Comparison of ENCODE assay signal across 23 cellular contexts in the genomic region with DNA sequence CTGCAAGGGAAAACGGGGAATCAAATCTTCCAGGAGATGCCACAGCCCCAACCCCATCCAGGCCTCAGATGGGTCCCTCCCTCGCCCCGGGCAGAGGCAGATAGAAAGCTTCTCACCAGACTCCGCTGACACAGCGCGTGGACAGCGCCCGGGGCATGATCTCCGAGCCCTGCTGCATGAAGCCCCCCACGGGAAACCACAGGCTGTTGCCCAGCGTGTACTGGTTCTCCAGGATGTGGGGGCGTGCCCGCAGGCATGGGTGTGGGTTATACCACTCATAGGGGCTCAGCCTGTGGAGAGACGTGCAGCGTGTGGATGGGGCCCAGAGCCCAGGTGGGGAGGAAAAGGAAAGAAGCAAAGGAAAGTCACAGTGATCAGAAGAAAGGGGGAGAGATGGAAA. TPM values are rescaled to one million over a fixed set of nuclear protein-coding genes. Genes with fewer than 3 reads are reported as not detected.
A peak's percentile ranks its signal among the peaks of the same experiment; 100 is the strongest.
DNase-seq lines count a peak whose midpoint lies in the region; ATAC-seq, FAIRE-seq and TF ChIP-seq lines count a peak whose summit lies in the region.
"Had no signal": no experiment of that assay in that cellular context is flagged by ENCODE, and none has a peak within 500 bp of the region (broad histone marks: within the 10 kb centered on the region; RNA-seq: fewer than 3 reads in every experiment).

No MANE protein-coding gene starts in this region.

- no peaks in the 10 kb centered on the region for H3K27me3 Mint-ChIP-seq in T-helper 2 cell treated with Interferon-gamma antibody and Interleukin-4, amounts not matched to agents 5 μg/mL and 100 μg/mL, for 36 hours (ENCODE audit: low read depth)
- peaks cover 51% of the 10 kb centered on the region for H3K27me3 Mint-ChIP-seq in stimulated activated memory B cell treated with anti-CD40 and anti-IgM and Interleukin-4, amounts not matched to agents 10 μg/mL and 1 μg/mL and 100 μg/mL, for 72 hours
- H3K27me3 Mint-ChIP-seq: CD4-positive, CD25-positive, alpha-beta regulatory T cell had no signal

- no peak for TF ChIP-seq CTCF in kidney (IDR thresholded peaks at IDR 0.05; ENCODE audit: borderline replicate concordance, extremely low read depth, insufficient read depth)

- H3K4me1 ChIP-seq in kidney (ENCODE audit: control insufficient read depth in 1 of 2, insufficient read depth in 1 of 2, low read depth in 1 of 2, low read length in 2 of 2), result no peaks in the 10 kb centered on the region
- H3K4me1 ChIP-seq: Caco-2 had no signal

- DNase-seq in T-helper 2 cell treated with Interferon-gamma antibody and Interleukin-4, amounts not matched to agents 5 μg/mL and 100 μg/mL, for 36 hours (ENCODE audit: low spot score), result no peak
- DNase-seq in T-helper 2 cell, result no peak
- peak; percentile 9 for DNase-seq in GDM1 (lab: John Stamatoyannopoulos, UW)
- peak; percentile 24 for DNase-seq in RPMI7951 (ENCODE audit: low read depth)
- DNase-seq in kidney, result no peak
- DNase-seq in NCI-H774 (lab: John Stamatoyannopoulos, UW), result no peak
- DNase-seq: C1 segment of cervical spinal cord; Caco-2; CD4-positive, CD25-positive, alpha-beta regulatory T cell; CD8-positive, alpha-beta memory T cell; HCEC 1CT; HFFc6; IMR-90; KBM-7 had no signal

- peak overlapping the region; percentile 32 for H3K27ac Mint-ChIP-seq in T-helper 2 cell treated with Interferon-gamma antibody and Interleukin-4, amounts not matched to agents 5 μg/mL and 100 μg/mL, for 36 hours
- no peak overlapping the region for H3K27ac Mint-ChIP-seq in stimulated activated memory B cell treated with anti-CD40 and anti-IgM and Interleukin-4, amounts not matched to agents 10 μg/mL and 1 μg/mL and 100 μg/mL, for 72 hours
- H3K27ac Mint-ChIP-seq: CD4-positive, CD25-positive, alpha-beta regulatory T cell; HFFc6 had no signal

- H3K9me3 ChIP-seq in kidney (ENCODE audit: control insufficient read depth in 1 of 2, low read length in 2 of 2), result no peaks in the 10 kb centered on the region
- H3K9me3 ChIP-seq: A549, Caco-2 had no signal

- no peak for FAIRE-seq in kidney (lab: Jason Lieb, UNC)
- FAIRE-seq: A549, D721Med, GM12878, H1, HTR-8/SVneo had no signal

- H3K27ac ChIP-seq in kidney (ENCODE audit: low read depth in 2 of 2, low read length in 2 of 2), result no peak overlapping the region
- H3K27ac ChIP-seq: 22Rv1, A549 had no signal

- H3K4me3 Mint-ChIP-seq in T-helper 2 cell treated with Interferon-gamma antibody and Interleukin-4, amounts not matched to agents 5 μg/mL and 100 μg/mL, for 36 hours, result no peak overlapping the region
- no peak overlapping the region for H3K4me3 Mint-ChIP-seq in stimulated activated memory B cell treated with anti-CD40 and anti-IgM and Interleukin-4, amounts not matched to agents 10 μg/mL and 1 μg/mL and 100 μg/mL, for 72 hours
- H3K4me3 Mint-ChIP-seq: CD4-positive, CD25-positive, alpha-beta regulatory T cell; CD8-positive, alpha-beta memory T cell; HFFc6 had no signal

- H3K4me3 ChIP-seq in kidney (ENCODE audit: low read length in 2 of 2), result no peak overlapping the region
- H3K4me3 ChIP-seq: A549, GM12878 had no signal

- ATAC-seq in stimulated activated memory B cell treated with anti-CD40 and anti-IgM and Interleukin-4, amounts not matched to agents 10 μg/mL and 1 μg/mL and 100 μg/mL, for 72 hours, result peak; percentile 22
- ATAC-seq in GM21528 (IDR thresholded peaks at IDR 0.05; ENCODE audit: low FRiP score, unreplicated experiment), result no peak
- ATAC-seq: GM12878 had no signal

- no peaks in the 10 kb centered on the region for H3K36me3 ChIP-seq in kidney (ENCODE audit: control insufficient read depth in 1 of 2, insufficient read depth in 2 of 2, low read length in 2 of 2)

- intact Hi-C loops in kidney (cut with DNase I), result no loop called here

- H3K4me1 Mint-ChIP-seq in T-helper 2 cell treated with Interferon-gamma antibody and Interleukin-4, amounts not matched to agents 5 μg/mL and 100 μg/mL, for 36 hours (ENCODE audit: low read depth), result no peaks in the 10 kb centered on the region
- no peaks in the 10 kb centered on the region for H3K4me1 Mint-ChIP-seq in stimulated activated memory B cell treated with anti-CD40 and anti-IgM and Interleukin-4, amounts not matched to agents 10 μg/mL and 1 μg/mL and 100 μg/mL, for 72 hours
- H3K4me1 Mint-ChIP-seq: CD4-positive, CD25-positive, alpha-beta regulatory T cell; CD8-positive, alpha-beta memory T cell had no signal

- H3K9me3 Mint-ChIP-seq in T-helper 2 cell treated with Interferon-gamma antibody and Interleukin-4, amounts not matched to agents 5 μg/mL and 100 μg/mL, for 36 hours, result no peaks in the 10 kb centered on the region
- H3K9me3 Mint-ChIP-seq in stimulated activated memory B cell treated with anti-CD40 and anti-IgM and Interleukin-4, amounts not matched to agents 10 μg/mL and 1 μg/mL and 100 μg/mL, for 72 hours, result no peaks in the 10 kb centered on the region
- H3K9me3 Mint-ChIP-seq: CD4-positive, CD25-positive, alpha-beta regulatory T cell; CD8-positive, alpha-beta memory T cell; HFFc6 had no signal

- H3K9ac ChIP-seq in kidney (ENCODE audit: low read length in 2 of 2), result no peak overlapping the region

- no peaks in the 10 kb centered on the region for H3K36me3 Mint-ChIP-seq in T-helper 2 cell treated with Interferon-gamma antibody and Interleukin-4, amounts not matched to agents 5 μg/mL and 100 μg/mL, for 36 hours (ENCODE audit: low read depth)
- H3K36me3 Mint-ChIP-seq in stimulated activated memory B cell treated with anti-CD40 and anti-IgM and Interleukin-4, amounts not matched to agents 10 μg/mL and 1 μg/mL and 100 μg/mL, for 72 hours, result no peaks in the 10 kb centered on the region
- H3K36me3 Mint-ChIP-seq: CD4-positive, CD25-positive, alpha-beta regulatory T cell; CD8-positive, alpha-beta memory T cell had no signal

RNA-seq across cellular contexts. Expression of a gene that starts 27.2 kb away (rescaled TPM):
- total RNA-seq in RPMI7951 (2014; rRNA removed; shearing (Covaris generic)), result under 0.01 and 0.10 TPM in 2 replicates
- total RNA-seq in kidney, result not detected
- not detected for polyA plus RNA-seq in kidney (ENCODE audit: insufficient read depth, low read depth, low replicate concordance)
- polyA plus RNA-seq: AG04450 had no signal

RNA-seq across cellular contexts. Expression of a gene that starts 48.8 kb away (rescaled TPM):
- total RNA-seq in RPMI7951 (2014; rRNA removed; shearing (Covaris generic)), result not detected in 2 replicates
- total RNA-seq in kidney, result 16.2 TPM
- polyA plus RNA-seq in kidney (ENCODE audit: insufficient read depth, low read depth, low replicate concordance), result 8.9 TPM
- total RNA-seq: IMR-90 had no signal
- polyA plus RNA-seq: CD8-positive, alpha-beta memory T cell had no signal

RNA-seq across cellular contexts. Expression of a gene that starts 54.8 kb away (rescaled TPM):
- 18.1 and 20.6 TPM in 2 replicates for total RNA-seq in RPMI7951 (2014; rRNA removed; shearing (Covaris generic))
- total RNA-seq in kidney, result 12.7 TPM
- 7.2 TPM for polyA plus RNA-seq in kidney (ENCODE audit: insufficient read depth, low read depth, low replicate concordance)

Comparison
In these comparisons a context has a peak if more than half of its experiments do, and no peak if none do; other contexts are left out.
1. DNase-seq: peak in GDM1 (single experiment) and RPMI7951 (single experiment); none in T-helper 2 cell treated with Interferon-gamma antibody and Interleukin-4, amounts not matched to agents 5 μg/mL and 100 μg/mL, for 36 hours (single experiment), T-helper 2 cell (0 of 5), kidney (single experiment) and NCI-H774 (single experiment).
2. RNA of a gene that starts 48.8 kb away (total RNA-seq): 16.2 TPM in kidney (single experiment); not detected in RPMI7951; every median in the first group is over 10 times any median in the second.